Comparison of ENCODE assay signal across 1 cellular context in genomic region chr10:97589479-97589878, GRCh38.
TF ChIP-seq lines count a peak whose summit lies in the region.

A gene with protein sequence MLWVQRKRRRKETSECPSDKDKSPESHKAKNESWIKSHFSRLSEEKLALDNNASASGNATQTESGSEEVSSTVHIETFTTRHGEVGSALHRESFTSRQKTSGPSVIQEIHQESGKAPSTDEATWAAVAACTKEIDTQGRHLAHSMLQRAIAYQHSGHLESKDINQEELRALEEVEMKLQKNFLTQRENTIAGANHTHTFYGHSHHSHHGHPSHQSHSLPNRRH (plus strand): TSS chr10:97589721. CDS start chr10:97589898, 177 bp downstream.

TF ChIP-seq in SK-N-SH treated with all-trans-retinoic acid at 6 μM for 48 hours, 23 proteins besides CTCF, POLR2A, EP300 and RAD21 (continued from another document):
- no peak for TF ChIP-seq CSRNP3 (CRISPR knock-in tag; IDR thresholded peaks at IDR 0.05)
- TF ChIP-seq CSDC2 (CRISPR knock-in tag; IDR thresholded peaks at IDR 0.05) = no peak
- no peak for TF ChIP-seq RARB (CRISPR knock-in tag; IDR thresholded peaks at IDR 0.05)
- no peak for TF ChIP-seq GLIS3 (CRISPR knock-in tag; IDR thresholded peaks at IDR 0.05)
- no peak for TF ChIP-seq OSR1 (CRISPR knock-in tag; IDR thresholded peaks at IDR 0.05)
